ENCODE assay signal across 12 cellular contexts in genomic region chr17:31803494-31804213, GRCh38. TPM values are rescaled to one million over a fixed set of nuclear protein-coding genes. Genes with fewer than 3 reads are reported as not detected.
DNase-seq lines count a peak whose midpoint lies in the region; ATAC-seq and TF ChIP-seq lines count a peak whose summit lies in the region.
"Had no signal": no experiment of that assay in that cellular context is flagged by ENCODE, and none has a peak within 500 bp of the region (broad histone marks: within the 10 kb centered on the region; RNA-seq: fewer than 3 reads in every experiment).

No MANE protein-coding gene starts in this region.

- no peak overlapping the region for H3K56ac ChIP-seq in IMR-90 (ENCODE audit: extremely low read depth, insufficient read depth, low read length)

- H2BK15ac ChIP-seq in IMR-90 (ENCODE audit: low read depth, low read length): no peak overlapping the region

- H4K91ac ChIP-seq in IMR-90 (ENCODE audit: insufficient read depth, low read depth, low read length): no peak overlapping the region

- TF ChIP-seq POLR2A in IMR-90 (IDR thresholded peaks at IDR 0.05; ENCODE audit: low read depth, low read length): no peak
- TF ChIP-seq POLR2A in transverse colon (IDR thresholded peaks at IDR 0.05): peak; percentile 58

- ATAC-seq in IMR-90 (ENCODE audit: low read depth): peak; percentile 49; the same call in 1 of the 2 replicates
- no peak for ATAC-seq in HG02870 (IDR thresholded peaks at IDR 0.05; ENCODE audit: unreplicated experiment)
- ATAC-seq: activated CD4-positive, CD25-positive, alpha-beta regulatory T cell treated with anti-CD3 and anti-CD28 coated beads, Interleukin-2, amount 50 U/mL, for 24 hours; left ventricle myocardium superior had no signal

- CTCF ChIA-PET in IMR-90 (lab: Yijun Ruan, JAX): interaction anchor here (0.6 kb wide), 2 partner anchors 21 to 28 kb away, joined by 3 read pairs; no protein-coding TSS in a partner anchor

- H3K36me3 ChIP-seq in IMR-90 (ENCODE audit: control insufficient read depth, insufficient read depth, low read length) (no peaks in the 10 kb centered on the region), hepatocyte (replicated peaks; ENCODE audit: insufficient read depth, low read depth) (no peaks in the 10 kb centered on the region), transverse colon (no peaks in the 10 kb centered on the region)
- H3K36me3 ChIP-seq: thoracic aorta had no signal

- H3K14ac ChIP-seq in IMR-90 (replicated peaks; ENCODE audit: low read depth, low read length): 0 out of 2 replicates have a peak overlapping the region, but pooled peaks have one; percentile 32

- H3K4me1 ChIP-seq in IMR-90 (ENCODE audit: control insufficient read depth, insufficient read depth, low read length) (no peaks in the 10 kb centered on the region), hepatocyte (ENCODE audit: insufficient read depth) (peaks cover 7% of the 10 kb centered on the region), transverse colon (peaks cover 0 to 13% (median 5%) of the 10 kb centered on the region in 4 donors)

- dilution Hi-C loops in IMR-90 (cut with HindIII; ENCODE audit: low sequenced_read_pairs, unreplicated experiment): no loop called here

- DNase-seq in IMR-90 (peak; percentile 52), NOMO-1 treated with DMSO at 0.1 percent for 48 hours (lab: John Stamatoyannopoulos, UW; ENCODE audit: unreplicated experiment) (peak; percentile 66), hepatocyte (ENCODE audit: low spot score) (peak; percentile 76), transverse colon (peak; percentile 48), D341Med (ENCODE audit: low spot score) (no peak), substantia nigra (lab: John Stamatoyannopoulos, UW) (no peak)
- DNase-seq: left ventricle myocardium superior; NCI-H1092 treated with DMSO at 0.1 percent for 48 hours; stimulated activated CD4-positive, alpha-beta T cell treated with anti-CD3 and anti-CD28 coated beads, Interleukin-12 subunit alpha, Interleukin-12 subunit beta, amount 100 ng/mL, for 4 hours had no signal

- no peak for TF ChIP-seq EP300 in transverse colon (IDR thresholded peaks at IDR 0.05; ENCODE audit: low read depth)

- TF ChIP-seq RAD21 in IMR-90 (IDR thresholded peaks at IDR 0.05; ENCODE audit: low read length): no peak

- no peaks in the 10 kb centered on the region for H3K79me1 ChIP-seq in IMR-90 (ENCODE audit: low read depth in 1 of 2, low read length in 2 of 2)

- no peaks in the 10 kb centered on the region for H3K9me2 ChIP-seq in hepatocyte (replicated peaks; ENCODE audit: insufficient read depth)

- no peak overlapping the region for H4K8ac ChIP-seq in IMR-90 (ENCODE audit: low read depth in 2 of 2, low read length in 2 of 2)

- H2AK9ac ChIP-seq in IMR-90 (replicated peaks; ENCODE audit: low read depth, low read length, poor library complexity): no peak overlapping the region

- POLR2A ChIA-PET in IMR-90 (lab: Charles Lee; ENCODE audit: unreplicated experiment): no interaction called here

- H4K20me1 ChIP-seq in IMR-90 (ENCODE audit: insufficient read depth, low read length) (no peaks in the 10 kb centered on the region), hepatocyte (ENCODE audit: insufficient read depth, poor library complexity, severe bottlenecking) (no peaks in the 10 kb centered on the region)

- H2AFZ ChIP-seq in IMR-90 (replicated peaks; ENCODE audit: low read length, poor library complexity) (no peak overlapping the region), hepatocyte (no peak overlapping the region)

- H3K23ac ChIP-seq in IMR-90 (ENCODE audit: low read depth, low read length): no peak overlapping the region

- WGBS in IMR-90 (ENCODE audit: extremely low coverage in 2 of 2, insufficient read length in 1 of 2), 2 experiments: 28% methylated on average over 2 of the region's 11 CpGs; no CpG with 5 or more reads in 1 of the 2 experiments
- WGBS in hepatocyte (ENCODE audit: low lambda C conversion rate, missing lambda C conversion rate): 37% methylated on average over 11 of the region's 11 CpGs
- 38 to 41% methylated on average over 10 to 11 of the region's 11 CpGs for WGBS in transverse colon (ENCODE audit: low coverage in 1 of 2), 2 donors

- H3K18ac ChIP-seq in IMR-90 (ENCODE audit: low read depth, low read length): no peak overlapping the region

- no peaks in the 10 kb centered on the region; the same call in 1 of the 2 replicates for H3K9me1 ChIP-seq in IMR-90 (ENCODE audit: insufficient read depth, low read length)

- no peak overlapping the region for H2BK20ac ChIP-seq in IMR-90 (ENCODE audit: low read depth, low read length)

- H3K9ac ChIP-seq in IMR-90 (ENCODE audit: low read depth, low read length): no peak overlapping the region

- H3K27ac ChIP-seq in IMR-90 (ENCODE audit: insufficient read depth, low read length): no peak overlapping the region
- H3K27ac ChIP-seq in hepatocyte: peak overlapping the region; percentile 65
- peak overlapping the region; percentile 67 to 79 (median 70) for H3K27ac ChIP-seq in transverse colon
- no peak overlapping the region for H3K27ac ChIP-seq in substantia nigra (ENCODE audit: low read depth, low read length, poor library complexity, severe bottlenecking)
- H3K27ac ChIP-seq: thoracic aorta had no signal

- no peak overlapping the region for H3K4me3 ChIP-seq in IMR-90 (ENCODE audit: insufficient read depth, low read depth, low read length)
- no peak overlapping the region for H3K4me3 ChIP-seq in hepatocyte
- H3K4me3 ChIP-seq in transverse colon: no peak overlapping the region
- H3K4me3 ChIP-seq: thoracic aorta had no signal

- no peak overlapping the region for H4K5ac ChIP-seq in IMR-90 (ENCODE audit: low read depth, low read length)

- no TSS peak for BruUV-seq in IMR-90 (replicated peaks; lab: Mats Ljungman, UMichigan)

- in situ Hi-C loops in IMR-90 (cut with MboI; ENCODE audit: low sequenced_read_pairs) (no loop called here), transverse colon (cut with MboI; ENCODE audit: low pct_ligation_motif_present in 1 of 4, low pct_unique_long_range_greater_than_20kb in 1 of 4, low sequenced_read_pairs in 3 of 4) (no loop called here)

- TF ChIP-seq CTCF in IMR-90 (conservative IDR thresholded peaks at IDR 0.05; ENCODE audit: low read depth, low read length): no peak
- TF ChIP-seq CTCF in hepatocyte (IDR thresholded peaks at IDR 0.05; ENCODE audit: poor library complexity): no peak
- TF ChIP-seq CTCF in transverse colon (IDR thresholded peaks at IDR 0.05): peak in 1 of 5 experiments; percentile 22

- H2BK120ac ChIP-seq in IMR-90 (ENCODE audit: low read depth, low read length): no peak overlapping the region

- H3K4me2 ChIP-seq in IMR-90 (ENCODE audit: low read depth, low read length) (no peak overlapping the region), hepatocyte (peak overlapping the region; percentile 46)

- no peaks in the 10 kb centered on the region for H3K79me2 ChIP-seq in hepatocyte

- H3K4ac ChIP-seq in IMR-90 (ENCODE audit: low read depth, low read length): no peak overlapping the region

- intact Hi-C loops in IMR-90 (cut with micrococcal nuclease) (no loop called here), transverse colon (cut with DNase I; ENCODE audit: low total_unique reads) (no loop called here)

- H3K27me3 ChIP-seq in IMR-90 (ENCODE audit: control insufficient read depth, insufficient read depth, low read length): no peaks in the 10 kb centered on the region
- H3K27me3 ChIP-seq in hepatocyte: no peaks in the 10 kb centered on the region
- no peaks in the 10 kb centered on the region for H3K27me3 ChIP-seq in transverse colon

- no peak overlapping the region for H2AK5ac ChIP-seq in IMR-90 (ENCODE audit: low read depth, low read length)

- no peaks in the 10 kb centered on the region for H3K9me3 ChIP-seq in IMR-90 (ENCODE audit: control insufficient read depth, insufficient read depth, low read length)
- no peaks in the 10 kb centered on the region for H3K9me3 ChIP-seq in hepatocyte (ENCODE audit: low read depth)
- no peaks in the 10 kb centered on the region for H3K9me3 ChIP-seq in transverse colon
- H3K9me3 ChIP-seq: thoracic aorta had no signal

- H2BK5ac ChIP-seq in IMR-90 (ENCODE audit: low read depth, low read length, poor library complexity, severe bottlenecking): no peak overlapping the region

TF ChIP-seq in IMR-90, 13 proteins besides CTCF, POLR2A, EP300 and RAD21:
- TF ChIP-seq FOS (IDR thresholded peaks at IDR 0.05; ENCODE audit: low read depth, low read length) (no peak), CEBPB (IDR thresholded peaks at IDR 0.05; ENCODE audit: low read depth, low read length) (0 out of 2 replicates have a peak, but pooled peaks have one; percentile 6)

RNA-seq across cellular contexts. Expression of gene COPRS, which starts 55.4 kb away (rescaled TPM):
- total RNA-seq in IMR-90 (2012; rRNA removed): 123 and 141 TPM in 2 replicates
- 95.3 and 115 TPM in 2 replicates for polyA plus RNA-seq in IMR-90 (2012; rRNA removed)
- 87.6 and 167 TPM in 2 replicates for polyA plus RNA-seq in IMR-90 (2012; cell fraction: cytosol; rRNA removed)
- 24.9 and 50.0 TPM in 2 replicates for polyA plus RNA-seq in IMR-90 (2012; cell fraction: nucleus; rRNA removed; ENCODE audit: low replicate concordance)
- total RNA-seq in hepatocyte: 52.0 and 54.3 TPM in 2 replicates
- 68.2 and 74.7 TPM in 2 replicates for polyA plus RNA-seq in hepatocyte
- total RNA-seq in transverse colon: 10 to 100 TPM; 19.8 to 43.8 (median 38.2) TPM

Comparison
In these comparisons a context has a peak if more than half of its experiments do, and no peak if none do; other contexts are left out.
1. DNase-seq: peak in IMR-90 (single experiment), NOMO-1 treated with DMSO at 0.1 percent for 48 hours (single experiment), hepatocyte (single experiment) and transverse colon (single experiment); none in D341Med (single experiment) and substantia nigra (0 of 49).
2. H3K27ac ChIP-seq: peak in hepatocyte (single experiment) and transverse colon (4 of 4); none in IMR-90 (single experiment) and substantia nigra (single experiment).